10 cellular contexts compared by ENCODE assay signal in the genomic region with DNA sequence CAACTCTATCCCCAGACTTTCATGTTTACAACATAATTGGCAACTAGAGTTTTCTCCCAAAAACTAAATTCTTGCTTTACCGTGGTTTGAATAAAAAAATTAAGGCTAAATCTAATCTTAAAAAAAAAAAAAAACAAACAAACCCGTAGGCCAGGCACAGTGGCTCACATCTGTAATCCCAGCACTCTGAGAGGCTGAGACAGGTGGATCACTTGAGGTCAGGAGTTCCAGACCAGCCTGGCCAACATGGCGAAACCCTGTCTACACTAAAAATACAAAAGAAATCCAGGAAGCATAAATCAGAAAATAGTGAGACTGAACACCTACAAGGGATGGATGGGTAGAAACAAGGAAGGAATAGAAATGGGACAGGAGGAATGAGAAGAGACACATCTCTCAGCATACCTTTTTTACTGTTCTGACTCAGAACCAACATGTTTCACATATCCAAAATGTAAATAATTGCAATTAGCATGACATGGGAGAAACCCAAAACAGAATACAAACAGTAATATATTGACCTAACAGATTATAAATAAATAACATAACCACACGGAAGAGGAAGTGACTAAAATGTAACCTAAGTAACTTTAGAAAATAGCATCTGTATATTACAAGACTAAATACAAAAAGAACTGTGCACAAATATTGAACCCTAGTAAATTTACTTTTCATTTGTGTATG. TPM values are rescaled to one million over a fixed set of nuclear protein-coding genes. Genes with fewer than 3 reads are reported as not detected.
A peak's percentile ranks its signal among the peaks of the same experiment; 100 is the strongest.
DNase-seq lines count a peak whose midpoint lies in the region; ATAC-seq and TF ChIP-seq lines count a peak whose summit lies in the region.
"Had no signal": no experiment of that assay in that cellular context is flagged by ENCODE, and none has a peak within 500 bp of the region (broad histone marks: within the 10 kb centered on the region; RNA-seq: fewer than 3 reads in every experiment).

No MANE protein-coding gene starts in this region.

- no peak overlapping the region for H3K27ac ChIP-seq in H9 (ENCODE audit: insufficient read length, low read depth, low read length)
- H3K27ac ChIP-seq: testis had no signal

- H3K4me3 Mint-ChIP-seq in memory B cell, result peak overlapping the region; percentile 56
- H3K4me3 Mint-ChIP-seq in H9, result no peak overlapping the region
- H3K4me3 Mint-ChIP-seq: endodermal cell had no signal

- no peak overlapping the region for H2BK20ac ChIP-seq in H9 (ENCODE audit: low read depth, low read length, poor library complexity, severe bottlenecking)

- H3K36me3 Mint-ChIP-seq in memory B cell, result no peaks in the 10 kb centered on the region
- H3K36me3 Mint-ChIP-seq in H9 (ENCODE audit: insufficient read depth in 1 of 3, low read depth in 3 of 3), result no peaks in the 10 kb centered on the region

- no peak overlapping the region for H4K91ac ChIP-seq in H9 (ENCODE audit: insufficient read length, low read depth, low read length)

- DNase-seq in memory B cell (ENCODE audit: low spot score in 2 of 2), result no peak
- no peak for DNase-seq in H9
- DNase-seq in medulla oblongata (ENCODE audit: extremely low spot score), result no peak
- DNase-seq in retina, result no peak
- DNase-seq: endodermal cell, NCI-H1092, testis had no signal

- no peaks in the 10 kb centered on the region for H3K79me2 ChIP-seq in H9 (ENCODE audit: insufficient read depth, low read length)

- WGBS in H9 (ENCODE audit: extremely low coverage, insufficient read length, low lambda C conversion rate), result no CpG with 5 or more reads among the region's 4 CpGs

- H3K56ac ChIP-seq in H9 (ENCODE audit: insufficient read length, low read depth, low read length), result no peak overlapping the region

- H4K5ac ChIP-seq in H9 (ENCODE audit: insufficient read length, low read depth, low read length), result no peak overlapping the region

- no peak overlapping the region for H3K23ac ChIP-seq in H9 (ENCODE audit: insufficient read length, low read depth, low read length)

- H4K8ac ChIP-seq in H9 (replicated peaks; ENCODE audit: insufficient read length, low read depth, low read length), result no peak overlapping the region

- no peaks in the 10 kb centered on the region for H3K9me3 Mint-ChIP-seq in memory B cell
- H3K9me3 Mint-ChIP-seq in H9, result no peaks in the 10 kb centered on the region
- H3K9me3 Mint-ChIP-seq: endodermal cell had no signal

- H3K14ac ChIP-seq in H9 (ENCODE audit: insufficient read depth, low read length), result no peak overlapping the region

- TF ChIP-seq CTCF in H9 (conservative IDR thresholded peaks at IDR 0.05), result no peak

- H3K4ac ChIP-seq in H9 (ENCODE audit: low read depth, low read length), result no peak overlapping the region

- no peak overlapping the region for H2BK5ac ChIP-seq in H9 (ENCODE audit: insufficient read length, low read length)

- H3K79me1 ChIP-seq in H9 (ENCODE audit: insufficient read depth, low read depth, low read length, poor library complexity, severe bottlenecking), result no peaks in the 10 kb centered on the region

- no peak overlapping the region for H2BK15ac ChIP-seq in H9 (ENCODE audit: low read depth, low read length)

- H3K27me3 Mint-ChIP-seq in memory B cell, result no peaks in the 10 kb centered on the region
- H3K27me3 Mint-ChIP-seq in H9 (ENCODE audit: low read depth), result no peaks in the 10 kb centered on the region; the same call in 1 of the 2 replicates

- no peak overlapping the region for H2AK5ac ChIP-seq in H9 (ENCODE audit: insufficient read length, low read length)

- H3K9me3 ChIP-seq in H9 (ENCODE audit: control insufficient read depth, low read depth, low read length), result no peaks in the 10 kb centered on the region
- H3K9me3 ChIP-seq: testis had no signal

- no peak overlapping the region for H3T11ph ChIP-seq in H9 (ENCODE audit: low read length)

- H3K4me1 Mint-ChIP-seq in memory B cell, result peaks cover 46% of the 10 kb centered on the region
- peaks cover 2 to 9% of the 10 kb centered on the region in 2 experiments for H3K4me1 Mint-ChIP-seq in H9
- H3K4me1 Mint-ChIP-seq: endodermal cell had no signal

- no peaks in the 10 kb centered on the region for H4K20me1 ChIP-seq in H9 (ENCODE audit: control insufficient read depth, insufficient read depth, insufficient read length)

- no peaks in the 10 kb centered on the region for H3K4me1 ChIP-seq in H9 (ENCODE audit: insufficient read depth, low read length)

- H3K23me2 ChIP-seq in H9 (ENCODE audit: insufficient read length, low read depth, low read length, poor library complexity, severe bottlenecking), result no peaks in the 10 kb centered on the region

- ATAC-seq in GM18520 (IDR thresholded peaks at IDR 0.05; ENCODE audit: unreplicated experiment) (peak; percentile 82), GM21515 (IDR thresholded peaks at IDR 0.05; ENCODE audit: unreplicated experiment) (peak; percentile 67), HG03135 (IDR thresholded peaks at IDR 0.05; ENCODE audit: unreplicated experiment) (peak; percentile 76), memory B cell (ENCODE audit: low read depth) (peak; percentile 63)

- no peaks in the 10 kb centered on the region for H3K27me3 ChIP-seq in H9 (ENCODE audit: insufficient read depth, low read length)
- H3K27me3 ChIP-seq: testis had no signal

- no peak overlapping the region for H3K18ac ChIP-seq in H9 (ENCODE audit: insufficient read length, low read depth, low read length)

- no peak overlapping the region for H3K9ac ChIP-seq in H9 (ENCODE audit: extremely low read depth, insufficient read length, low read length)

- no peak overlapping the region for H3K4me2 ChIP-seq in H9 (ENCODE audit: insufficient read depth, insufficient read length, low read length)

- no peak overlapping the region for H2BK120ac ChIP-seq in H9 (ENCODE audit: low read depth, low read length, poor library complexity, severe bottlenecking)

- no peak overlapping the region for H2BK12ac ChIP-seq in H9 (ENCODE audit: insufficient read length, low read depth, low read length)

- peak overlapping the region; percentile 80 for H3K27ac Mint-ChIP-seq in memory B cell
- H3K27ac Mint-ChIP-seq in H9, result no peak overlapping the region
- H3K27ac Mint-ChIP-seq: endodermal cell had no signal

- no peak overlapping the region for H2AFZ ChIP-seq in H9 (ENCODE audit: low read length)

RNA-seq across cellular contexts. Expression of a gene that starts 17.5 kb away (rescaled TPM):
- 3.3 and 3.5 TPM in 2 replicates for total RNA-seq in H9 (2021)
